Comparison of ENCODE assay signal across 11 cellular contexts in the genomic region with DNA sequence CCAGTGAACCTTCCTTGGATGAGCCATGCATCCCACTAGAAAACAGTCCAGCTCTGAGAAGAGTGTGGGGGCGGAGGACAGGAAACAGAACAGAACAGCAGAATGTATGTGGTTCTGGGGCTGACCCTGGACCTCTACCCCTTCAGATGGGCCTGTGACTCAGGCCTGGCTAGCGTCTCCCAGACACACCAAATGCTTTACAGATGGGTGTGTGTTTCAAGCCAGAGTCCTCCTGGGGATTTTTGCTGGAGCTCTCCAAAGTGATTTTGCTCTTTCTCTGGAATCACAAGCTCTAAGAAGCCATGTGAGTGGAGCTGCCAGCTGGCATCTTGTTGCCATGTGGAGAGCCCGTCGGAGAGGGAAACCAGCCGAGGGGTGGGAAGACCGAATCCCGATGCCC. TPM values are rescaled to one million over a fixed set of nuclear protein-coding genes. Genes with fewer than 3 reads are reported as not detected.
A peak's percentile ranks its signal among the peaks of the same experiment; 100 is the strongest.
DNase-seq lines count a peak whose midpoint lies in the region; ATAC-seq and TF ChIP-seq lines count a peak whose summit lies in the region.
"Had no signal": no experiment of that assay in that cellular context is flagged by ENCODE, and none has a peak within 500 bp of the region (broad histone marks: within the 10 kb centered on the region; RNA-seq: fewer than 3 reads in every experiment).

No MANE protein-coding gene starts in this region.

- no peak for TF ChIP-seq EP300 in esophagus muscularis mucosa (IDR thresholded peaks at IDR 0.05)

- peak overlapping the region; percentile 18 for H3K27ac Mint-ChIP-seq in glutamatergic neuron (ENCODE audit: unreplicated experiment)

- H3K27me3 ChIP-seq in adipocyte (replicated peaks; ENCODE audit: control insufficient read depth, insufficient read depth, low read length), result no peaks in the 10 kb centered on the region
- no peaks in the 10 kb centered on the region for H3K27me3 ChIP-seq in psoas muscle (ENCODE audit: insufficient read depth in 3 of 3, low read length in 2 of 3)
- H3K27me3 ChIP-seq in esophagus muscularis mucosa, result no peaks in the 10 kb centered on the region

- intact Hi-C loops in psoas muscle (cut with DNase I), result no loop called here
- intact Hi-C loops in esophagus muscularis mucosa (cut with DNase I), result no loop called here

- WGBS in psoas muscle, 3 donors, result 37 to 63% (median 50%) methylated on average over 7 of the region's 7 CpGs
- WGBS in esophagus muscularis mucosa, result 51% methylated on average over 7 of the region's 7 CpGs

- H3K4me1 ChIP-seq in adipocyte (ENCODE audit: control insufficient read depth, insufficient read depth, low read length) (peaks cover 28% of the 10 kb centered on the region), psoas muscle (no peaks in the 10 kb centered on the region), esophagus muscularis mucosa (peaks cover 0 to 27% (median 3%) of the 10 kb centered on the region in 4 donors)

- TF ChIP-seq CTCF in glutamatergic neuron (IDR thresholded peaks at IDR 0.05; ENCODE audit: partially characterized antibody, unreplicated experiment), result no peak
- no peak for TF ChIP-seq CTCF in psoas muscle (IDR thresholded peaks at IDR 0.05)
- TF ChIP-seq CTCF in esophagus muscularis mucosa (IDR thresholded peaks at IDR 0.05), result no peak

- peak overlapping the region; percentile 39 for H3K4me3 ChIP-seq in adipocyte (ENCODE audit: low read length)
- H3K4me3 ChIP-seq in psoas muscle, result no peak overlapping the region
- no peak overlapping the region for H3K4me3 ChIP-seq in esophagus muscularis mucosa
- H3K4me3 ChIP-seq: thoracic aorta had no signal

- peaks cover 8% of the 10 kb centered on the region for H3K36me3 Mint-ChIP-seq in glutamatergic neuron (ENCODE audit: unreplicated experiment)

- DNase-seq in EH (ENCODE audit: low read depth), result peak; percentile 93
- peak; percentile 88 for DNase-seq in adipocyte (ENCODE audit: low read depth)
- no peak for DNase-seq in glutamatergic neuron
- DNase-seq in psoas muscle, result peak; percentile 50 to 62
- DNase-seq in T-helper 1 cell, result no peak
- no peak for DNase-seq in esophagus muscularis mucosa (ENCODE audit: extremely low spot score)
- DNase-seq: cortex of kidney, left colon had no signal

- H3K27ac ChIP-seq in psoas muscle (no peak overlapping the region), esophagus muscularis mucosa (replicated peaks in 1 of 4) (no peak overlapping the region)
- H3K27ac ChIP-seq: thoracic aorta had no signal

- peaks cover 2% of the 10 kb centered on the region for H3K9me3 Mint-ChIP-seq in glutamatergic neuron (ENCODE audit: unreplicated experiment)

- peak in 3 of 4 donors; percentile 40 to 48 (median 43) for ATAC-seq in psoas muscle
- ATAC-seq in GM21717 (IDR thresholded peaks at IDR 0.05; ENCODE audit: unreplicated experiment), result no peak
- no peak for ATAC-seq in HG03045 (IDR thresholded peaks at IDR 0.05; ENCODE audit: unreplicated experiment)
- ATAC-seq: left colon had no signal

- no peak overlapping the region for H3K4me3 Mint-ChIP-seq in glutamatergic neuron (ENCODE audit: unreplicated experiment)

- H3K4me1 Mint-ChIP-seq in glutamatergic neuron (ENCODE audit: low read depth, unreplicated experiment), result peaks cover 20% of the 10 kb centered on the region

- TF ChIP-seq POLR2A in esophagus muscularis mucosa (IDR thresholded peaks at IDR 0.05; ENCODE audit: low read depth), result no peak

- H3K9me3 ChIP-seq in adipocyte (ENCODE audit: control insufficient read depth, low read length) (no peaks in the 10 kb centered on the region), psoas muscle (no peaks in the 10 kb centered on the region), esophagus muscularis mucosa (no peaks in the 10 kb centered on the region)
- H3K9me3 ChIP-seq: thoracic aorta had no signal

- H3K9ac ChIP-seq in adipocyte (ENCODE audit: low read length), result peak overlapping the region; percentile 17

- H3K27me3 Mint-ChIP-seq in glutamatergic neuron (ENCODE audit: unreplicated experiment), result peaks cover 3% of the 10 kb centered on the region

- H3K36me3 ChIP-seq in adipocyte (ENCODE audit: control insufficient read depth, insufficient read depth, low read length, severe bottlenecking) (peaks cover 16% of the 10 kb centered on the region), psoas muscle (ENCODE audit: insufficient read depth in 1 of 2, low read depth in 1 of 2) (peaks cover 0 to 42% of the 10 kb centered on the region in 2 donors), esophagus muscularis mucosa (peaks cover 0 to 26% (median 8%) of the 10 kb centered on the region in 4 donors)
- H3K36me3 ChIP-seq: thoracic aorta had no signal

RNA-seq across cellular contexts. Expression of gene C1QTNF4, which starts 13.2 kb away (rescaled TPM):
- total RNA-seq in glutamatergic neuron (ENCODE audit: unreplicated experiment), result 7.0 TPM
- total RNA-seq in psoas muscle, result under 1 TPM in 3 of 4 donors, not detected in 1; 0.27 to 0.42 (median 0.39) TPM
- polyA plus RNA-seq in psoas muscle, result under 1 TPM; 0.19 to 0.70 (median 0.20) TPM
- 1 to 10 TPM; 1.6 to 2.2 (median 1.7) TPM for total RNA-seq in esophagus muscularis mucosa

RNA-seq across cellular contexts. Expression of gene FAM180B, which starts 20.9 kb away (rescaled TPM):
- total RNA-seq in glutamatergic neuron (ENCODE audit: unreplicated experiment) (not detected), psoas muscle (under 1 TPM in 2 of 4 donors, not detected in 2; 0.15 to 0.26 TPM), esophagus muscularis mucosa (under 1 TPM in 2 of 4 donors, not detected in 2; 0.66 to 0.80 TPM)
- under 1 TPM; 0.04 to 0.51 (median 0.08) TPM for polyA plus RNA-seq in psoas muscle

RNA-seq across cellular contexts. Expression of gene NDUFS3, which starts 28.5 kb away (rescaled TPM):
- 122 TPM for total RNA-seq in glutamatergic neuron (ENCODE audit: unreplicated experiment)
- 100 to 1,000 TPM; 160 to 285 (median 188) TPM for total RNA-seq in psoas muscle
- polyA plus RNA-seq in psoas muscle, result 100 to 1,000 TPM; 225 to 528 (median 317) TPM
- 10 to 100 TPM; 53.5 to 76.7 (median 72.0) TPM for total RNA-seq in esophagus muscularis mucosa

RNA-seq across cellular contexts. Expression of gene KBTBD4, which starts 28.6 kb away (rescaled TPM):
- 11.1 TPM for total RNA-seq in glutamatergic neuron (ENCODE audit: unreplicated experiment)
- 10 to 100 TPM; 14.4 to 19.7 (median 17.2) TPM for total RNA-seq in psoas muscle
- polyA plus RNA-seq in psoas muscle, result 10 to 100 TPM; 12.0 to 23.1 (median 19.1) TPM
- 10 to 100 TPM; 18.7 to 31.2 (median 24.8) TPM for total RNA-seq in esophagus muscularis mucosa

RNA-seq across cellular contexts. Expression of gene MTCH2, which starts 35.0 kb away (rescaled TPM):
- total RNA-seq in glutamatergic neuron (ENCODE audit: unreplicated experiment) (144 TPM), psoas muscle (100 to 1,000 TPM in 2 of 4 donors, 10 to 100 TPM in 2; 75.2 to 147 (median 100) TPM), esophagus muscularis mucosa (10 to 100 TPM; 32.5 to 40.6 (median 37.6) TPM)
- 100 to 1,000 TPM in 2 of 3 donors, 10 to 100 TPM in 1; 85.4 to 152 (median 108) TPM for polyA plus RNA-seq in psoas muscle

Comparison
In these comparisons a context has a peak if more than half of its experiments do, and no peak if none do; other contexts are left out.
1. DNase-seq: peak in EH (single experiment), adipocyte (single experiment) and psoas muscle (2 of 2); none in glutamatergic neuron (single experiment), T-helper 1 cell (0 of 5) and esophagus muscularis mucosa (single experiment).
2. ATAC-seq: peak in psoas muscle (3 of 4); none in GM21717 (single experiment) and HG03045 (single experiment).